Comparison of ENCODE assay signal across 8 cellular contexts in genomic region chr6:138004423-138005287, GRCh38.
DNase-seq lines count a peak whose midpoint lies in the region; ATAC-seq and TF ChIP-seq lines count a peak whose summit lies in the region.

No MANE protein-coding gene starts in this region.

- DNase-seq in COLO668 (lab: John Stamatoyannopoulos, UW; ENCODE audit: unreplicated experiment) (peak; percentile 15), NCI-H2196 treated with DMSO at 0.1 percent for 48 hours (lab: John Stamatoyannopoulos, UW; ENCODE audit: unreplicated experiment) (peak; percentile 12), brain microvascular endothelial cell (peak; percentile 23), lung (ENCODE audit: low spot score) (no peak)

- 47 to 57% methylated on average over 7 of the region's 7 CpGs for WGBS in lung, 2 donors

- in situ Hi-C loops in brain microvascular endothelial cell (cut with HindIII; ENCODE audit: low pct_ligation_motif_present, low sequenced_read_pairs) = no loop called here

- TF ChIP-seq CTCF in brain microvascular endothelial cell (IDR thresholded peaks at IDR 0.05; ENCODE audit: low read depth, low read length, missing control alignments) (peak; percentile 55), lung (IDR thresholded peaks at IDR 0.05; ENCODE audit: control extremely low read depth, extremely low read depth) (peak; percentile 4)

- no peak overlapping the region for H3K4me3 ChIP-seq in brain microvascular endothelial cell (ENCODE audit: low read depth, low read length)
- H3K4me3 ChIP-seq in lung = no peak overlapping the region

- H3K27ac ChIP-seq in brain microvascular endothelial cell (no peak overlapping the region), lung (ENCODE audit: low read depth in 1 of 2, low read length in 1 of 2) (no peak overlapping the region)

- ATAC-seq in GM18868 (IDR thresholded peaks at IDR 0.05; ENCODE audit: unreplicated experiment) (peak; percentile 60), lung (ENCODE audit: insufficient read depth, low FRiP score) (no peak), GM21717 (IDR thresholded peaks at IDR 0.05; ENCODE audit: unreplicated experiment) (no peak), HG03469 (IDR thresholded peaks at IDR 0.05; ENCODE audit: unreplicated experiment) (no peak), GM18861 (IDR thresholded peaks at IDR 0.05; ENCODE audit: unreplicated experiment) (no peak)

- no peaks in the 10 kb centered on the region for H3K9me3 ChIP-seq in lung (ENCODE audit: control insufficient read depth in 2 of 2, insufficient read depth in 1 of 2, low read length in 1 of 2)

- H3K36me3 ChIP-seq in brain microvascular endothelial cell (replicated peaks) (no peaks in the 10 kb centered on the region), lung (ENCODE audit: control insufficient read depth in 2 of 2, insufficient read depth in 2 of 2, low read length in 2 of 2) (no peaks in the 10 kb centered on the region)

- H3K27me3 ChIP-seq in brain microvascular endothelial cell (replicated peaks) (no peaks in the 10 kb centered on the region), lung (ENCODE audit: control insufficient read depth, insufficient read depth) (no peaks in the 10 kb centered on the region)

- no peaks in the 10 kb centered on the region for H3K4me1 ChIP-seq in lung (ENCODE audit: control insufficient read depth in 2 of 2, insufficient read depth in 2 of 2, low read length in 2 of 2)
